In the genomic region with DNA sequence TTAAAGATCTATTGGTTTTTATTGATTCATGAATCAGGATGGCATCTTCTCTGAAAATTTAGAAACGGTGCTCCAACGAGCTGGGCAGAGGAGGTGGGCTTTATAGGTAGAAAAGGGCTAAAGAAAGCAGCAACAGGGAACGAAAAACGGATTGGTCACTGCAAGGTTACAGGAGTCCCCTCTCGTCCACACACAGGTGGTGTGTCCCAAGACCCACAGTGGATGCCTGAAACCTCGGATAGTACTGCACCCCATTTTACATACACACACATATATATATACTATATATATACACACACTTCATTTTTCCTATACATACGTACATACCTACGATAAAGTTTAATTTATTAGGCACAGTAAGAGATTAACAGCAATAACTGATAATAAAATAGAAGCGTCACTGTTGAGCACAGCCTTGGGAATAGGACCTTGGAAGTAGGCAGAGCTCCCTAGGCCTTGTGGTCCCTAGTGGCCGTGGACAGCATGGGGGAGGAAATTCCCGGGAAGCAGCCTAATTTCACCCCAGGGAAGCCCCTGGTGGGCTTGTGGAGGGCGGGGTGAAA, we compare ENCODE assay signal across 8 cellular contexts. TPM values are rescaled to one million over a fixed set of nuclear protein-coding genes. Genes with fewer than 3 reads are reported as not detected.
DNase-seq lines count a peak whose midpoint lies in the region; ATAC-seq and TF ChIP-seq lines count a peak whose summit lies in the region.

No MANE protein-coding gene starts in this region.

- no peak overlapping the region for H3K27ac ChIP-seq in SK-N-MC

- H3K27me3 Mint-ChIP-seq in progenitor cell of endocrine pancreas, result peaks cover 8% of the 10 kb centered on the region

- TF ChIP-seq CTCF in fibroblast of pulmonary artery (IDR thresholded peaks at IDR 0.05; ENCODE audit: low read length, missing control alignments) (peak; percentile 5), progenitor cell of endocrine pancreas (IDR thresholded peaks at IDR 0.05; ENCODE audit: unreplicated experiment) (no peak)

- H3K4me3 ChIP-seq in SK-N-MC (peak overlapping the region; percentile 93), fibroblast of pulmonary artery (replicated peaks; ENCODE audit: low read depth, low read length) (peak overlapping the region; percentile 40)

- H3K4me3 Mint-ChIP-seq in progenitor cell of endocrine pancreas (ENCODE audit: low read depth), result peak overlapping the region; percentile 80

- peak; percentile 15 for DNase-seq in ELR (ENCODE audit: low read depth)
- no peak for DNase-seq in SK-N-MC (ENCODE audit: low read depth, low spot score)
- no peak for DNase-seq in fibroblast of pulmonary artery (ENCODE audit: low read depth)
- DNase-seq in progenitor cell of endocrine pancreas (ENCODE audit: low spot score, unreplicated experiment), result no peak
- no peak for DNase-seq in SK-N-DZ (ENCODE audit: low spot score)
- no peak for DNase-seq in mesenteric fat pad (ENCODE audit: low spot score)
- no peak for DNase-seq in globus pallidus (ENCODE audit: low spot score)

- H3K36me3 ChIP-seq in SK-N-MC (ENCODE audit: insufficient read depth, low read length), result peaks cover 8% of the 10 kb centered on the region

- no peak for ATAC-seq in HG03565 (IDR thresholded peaks at IDR 0.05; ENCODE audit: unreplicated experiment)

- no peak overlapping the region for H3K9ac ChIP-seq in SK-N-MC (ENCODE audit: insufficient read length)

- H3K9me3 Mint-ChIP-seq in progenitor cell of endocrine pancreas (ENCODE audit: low read depth), result no peaks in the 10 kb centered on the region

- H3K4me1 Mint-ChIP-seq in progenitor cell of endocrine pancreas (ENCODE audit: low read depth), result peaks cover 6% of the 10 kb centered on the region

- H3K27ac Mint-ChIP-seq in progenitor cell of endocrine pancreas, result no peak overlapping the region

- peaks cover 3% of the 10 kb centered on the region for H3K36me3 Mint-ChIP-seq in progenitor cell of endocrine pancreas (ENCODE audit: insufficient read depth)

- H3K9me3 ChIP-seq in SK-N-MC (ENCODE audit: low read depth, low read length), result no peaks in the 10 kb centered on the region

RNA-seq across cellular contexts. Expression of a gene that starts 0.7 kb away (rescaled TPM):
- total RNA-seq in progenitor cell of endocrine pancreas (49.0 and 53.5 TPM in 2 replicates), mesenteric fat pad (59.2 TPM)
- 56.2 and 59.4 TPM in 2 replicates for polyA plus RNA-seq in SK-N-DZ (2014; cell fraction: cytosol; rRNA removed)
- 45.9 and 61.1 TPM in 2 replicates for polyA plus RNA-seq in SK-N-DZ (2014; cell fraction: nucleus; rRNA removed)
